2 cellular contexts compared by ENCODE assay signal in the genomic region with DNA sequence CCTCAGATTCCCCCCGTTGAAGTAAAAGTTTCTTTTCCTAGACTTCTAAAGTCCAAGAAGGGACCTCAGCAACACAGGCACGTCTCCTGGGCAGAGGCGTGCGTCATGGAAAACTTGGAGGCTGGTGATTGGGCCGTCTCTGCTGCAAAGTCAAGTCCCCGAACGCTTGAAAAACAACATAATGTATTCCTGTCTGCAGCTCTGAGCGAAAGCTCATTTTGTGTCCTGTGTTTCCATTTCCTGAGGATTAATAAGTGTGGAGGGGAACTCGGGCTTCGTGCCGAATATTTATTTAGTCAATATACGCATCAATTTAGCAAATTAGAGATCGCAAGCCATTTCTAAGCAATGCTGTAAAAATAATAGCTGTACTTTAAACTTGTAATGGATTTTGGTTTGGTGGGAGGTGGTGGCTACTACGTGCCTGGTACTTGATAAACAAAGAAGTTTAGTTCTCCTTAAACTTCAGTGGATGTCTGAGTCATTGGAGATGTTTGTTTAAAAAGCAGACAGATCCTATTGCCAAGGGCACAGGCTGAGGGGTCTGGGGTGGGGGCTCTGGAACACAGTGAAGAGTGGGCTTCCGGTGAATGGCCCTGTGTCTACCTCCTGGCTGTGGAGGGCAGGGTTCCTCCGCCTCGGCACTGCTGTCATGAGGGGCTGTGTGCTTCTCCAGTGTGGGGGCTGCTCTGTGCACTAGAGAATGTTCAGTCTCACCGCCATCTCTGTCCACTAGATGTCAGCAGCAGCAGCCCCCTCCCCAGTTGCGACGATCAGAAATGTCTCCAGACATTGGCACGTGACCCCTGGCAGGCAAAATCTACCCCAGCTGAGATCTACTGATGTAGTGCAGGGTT.
A peak's percentile ranks its signal among the peaks of the same experiment; 100 is the strongest.
TF ChIP-seq lines count a peak whose summit lies in the region.

No MANE protein-coding gene starts in this region.

TF ChIP-seq in K562, 482 proteins besides CTCF, POLR2A, EP300 and RAD21 (continued from another document):
- TF ChIP-seq, protein P1, sequence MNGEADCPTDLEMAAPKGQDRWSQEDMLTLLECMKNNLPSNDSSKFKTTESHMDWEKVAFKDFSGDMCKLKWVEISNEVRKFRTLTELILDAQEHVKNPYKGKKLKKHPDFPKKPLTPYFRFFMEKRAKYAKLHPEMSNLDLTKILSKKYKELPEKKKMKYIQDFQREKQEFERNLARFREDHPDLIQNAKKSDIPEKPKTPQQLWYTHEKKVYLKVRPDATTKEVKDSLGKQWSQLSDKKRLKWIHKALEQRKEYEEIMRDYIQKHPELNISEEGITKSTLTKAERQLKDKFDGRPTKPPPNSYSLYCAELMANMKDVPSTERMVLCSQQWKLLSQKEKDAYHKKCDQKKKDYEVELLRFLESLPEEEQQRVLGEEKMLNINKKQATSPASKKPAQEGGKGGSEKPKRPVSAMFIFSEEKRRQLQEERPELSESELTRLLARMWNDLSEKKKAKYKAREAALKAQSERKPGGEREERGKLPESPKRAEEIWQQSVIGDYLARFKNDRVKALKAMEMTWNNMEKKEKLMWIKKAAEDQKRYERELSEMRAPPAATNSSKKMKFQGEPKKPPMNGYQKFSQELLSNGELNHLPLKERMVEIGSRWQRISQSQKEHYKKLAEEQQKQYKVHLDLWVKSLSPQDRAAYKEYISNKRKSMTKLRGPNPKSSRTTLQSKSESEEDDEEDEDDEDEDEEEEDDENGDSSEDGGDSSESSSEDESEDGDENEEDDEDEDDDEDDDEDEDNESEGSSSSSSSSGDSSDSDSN (IDR thresholded peaks at IDR 0.05; ENCODE audit: borderline replicate concordance in 1 of 2, low read depth in 2 of 2, low read length in 2 of 2) = no peak
- TF ChIP-seq PRMT5 (CRISPR knock-in tag; IDR thresholded peaks at IDR 0.05) (no peak), BHLHE40 (IDR thresholded peaks at IDR 0.05; ENCODE audit: low read length) (peak; percentile 90), ATF3 (IDR thresholded peaks at IDR 0.05) (0 out of 2 replicates have a peak, but pooled peaks have one; percentile 7), ATF3 (CRISPR knock-in tag; conservative IDR thresholded peaks at IDR 0.05) (no peak), SMARCA5 (IDR thresholded peaks at IDR 0.05) (no peak)

TF ChIP-seq in HepG2, 621 proteins besides CTCF, POLR2A, EP300 and RAD21 (continued from another document and continues in another):
- TF ChIP-seq KIAA2018 (CRISPR knock-in tag; IDR thresholded peaks at IDR 0.05; ENCODE audit: borderline replicate concordance) (no peak), PITX1 (CRISPR knock-in tag; IDR thresholded peaks at IDR 0.05) (peak; percentile 51; the same call in 1 of the 2 replicates), ASH2L (IDR thresholded peaks at IDR 0.05; ENCODE audit: insufficient read length, low read depth, low read length) (no peak), ZNF343 (CRISPR knock-in tag; IDR thresholded peaks at IDR 0.05) (0 out of 2 replicates have a peak, but pooled peaks have one; percentile 66), ARNTL (CRISPR knock-in tag; IDR thresholded peaks at IDR 0.05) (peak; percentile 21; the same call in 1 of the 2 replicates), GATAD2A (CRISPR knock-in tag; IDR thresholded peaks at IDR 0.05) (peak; percentile 70), XRCC5 (optimal IDR thresholded peaks at IDR 0.05; ENCODE audit: low read length) (peak; percentile 93), MIER3 (CRISPR knock-in tag; IDR thresholded peaks at IDR 0.05; ENCODE audit: borderline replicate concordance) (0 out of 2 replicates have a peak, but pooled peaks have one; percentile 51), GABPB1 (CRISPR knock-in tag; IDR thresholded peaks at IDR 0.05) (peak; percentile 68), RNF2 (conservative IDR thresholded peaks at IDR 0.05; ENCODE audit: low read depth) (0 out of 2 replicates have a peak, but pooled peaks have one; percentile 20), ZSCAN12 (CRISPR knock-in tag; IDR thresholded peaks at IDR 0.05) (no peak), ZHX1 (CRISPR knock-in tag; IDR thresholded peaks at IDR 0.05; ENCODE audit: low read depth) (no peak)
- TF ChIP-seq, protein P2, sequence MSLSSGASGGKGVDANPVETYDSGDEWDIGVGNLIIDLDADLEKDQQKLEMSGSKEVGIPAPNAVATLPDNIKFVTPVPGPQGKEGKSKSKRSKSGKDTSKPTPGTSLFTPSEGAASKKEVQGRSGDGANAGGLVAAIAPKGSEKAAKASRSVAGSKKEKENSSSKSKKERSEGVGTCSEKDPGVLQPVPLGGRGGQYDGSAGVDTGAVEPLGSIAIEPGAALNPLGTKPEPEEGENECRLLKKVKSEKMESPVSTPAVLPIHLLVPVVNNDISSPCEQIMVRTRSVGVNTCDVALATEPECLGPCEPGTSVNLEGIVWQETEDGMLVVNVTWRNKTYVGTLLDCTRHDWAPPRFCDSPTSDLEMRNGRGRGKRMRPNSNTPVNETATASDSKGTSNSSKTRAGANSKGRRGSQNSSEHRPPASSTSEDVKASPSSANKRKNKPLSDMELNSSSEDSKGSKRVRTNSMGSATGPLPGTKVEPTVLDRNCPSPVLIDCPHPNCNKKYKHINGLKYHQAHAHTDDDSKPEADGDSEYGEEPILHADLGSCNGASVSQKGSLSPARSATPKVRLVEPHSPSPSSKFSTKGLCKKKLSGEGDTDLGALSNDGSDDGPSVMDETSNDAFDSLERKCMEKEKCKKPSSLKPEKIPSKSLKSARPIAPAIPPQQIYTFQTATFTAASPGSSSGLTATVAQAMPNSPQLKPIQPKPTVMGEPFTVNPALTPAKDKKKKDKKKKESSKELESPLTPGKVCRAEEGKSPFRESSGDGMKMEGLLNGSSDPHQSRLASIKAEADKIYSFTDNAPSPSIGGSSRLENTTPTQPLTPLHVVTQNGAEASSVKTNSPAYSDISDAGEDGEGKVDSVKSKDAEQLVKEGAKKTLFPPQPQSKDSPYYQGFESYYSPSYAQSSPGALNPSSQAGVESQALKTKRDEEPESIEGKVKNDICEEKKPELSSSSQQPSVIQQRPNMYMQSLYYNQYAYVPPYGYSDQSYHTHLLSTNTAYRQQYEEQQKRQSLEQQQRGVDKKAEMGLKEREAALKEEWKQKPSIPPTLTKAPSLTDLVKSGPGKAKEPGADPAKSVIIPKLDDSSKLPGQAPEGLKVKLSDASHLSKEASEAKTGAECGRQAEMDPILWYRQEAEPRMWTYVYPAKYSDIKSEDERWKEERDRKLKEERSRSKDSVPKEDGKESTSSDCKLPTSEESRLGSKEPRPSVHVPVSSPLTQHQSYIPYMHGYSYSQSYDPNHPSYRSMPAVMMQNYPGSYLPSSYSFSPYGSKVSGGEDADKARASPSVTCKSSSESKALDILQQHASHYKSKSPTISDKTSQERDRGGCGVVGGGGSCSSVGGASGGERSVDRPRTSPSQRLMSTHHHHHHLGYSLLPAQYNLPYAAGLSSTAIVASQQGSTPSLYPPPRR (CRISPR knock-in tag; IDR thresholded peaks at IDR 0.05; ENCODE audit: borderline replicate concordance) = peak; percentile 55; the same call in 1 of the 2 replicates
- TF ChIP-seq, protein P3, sequence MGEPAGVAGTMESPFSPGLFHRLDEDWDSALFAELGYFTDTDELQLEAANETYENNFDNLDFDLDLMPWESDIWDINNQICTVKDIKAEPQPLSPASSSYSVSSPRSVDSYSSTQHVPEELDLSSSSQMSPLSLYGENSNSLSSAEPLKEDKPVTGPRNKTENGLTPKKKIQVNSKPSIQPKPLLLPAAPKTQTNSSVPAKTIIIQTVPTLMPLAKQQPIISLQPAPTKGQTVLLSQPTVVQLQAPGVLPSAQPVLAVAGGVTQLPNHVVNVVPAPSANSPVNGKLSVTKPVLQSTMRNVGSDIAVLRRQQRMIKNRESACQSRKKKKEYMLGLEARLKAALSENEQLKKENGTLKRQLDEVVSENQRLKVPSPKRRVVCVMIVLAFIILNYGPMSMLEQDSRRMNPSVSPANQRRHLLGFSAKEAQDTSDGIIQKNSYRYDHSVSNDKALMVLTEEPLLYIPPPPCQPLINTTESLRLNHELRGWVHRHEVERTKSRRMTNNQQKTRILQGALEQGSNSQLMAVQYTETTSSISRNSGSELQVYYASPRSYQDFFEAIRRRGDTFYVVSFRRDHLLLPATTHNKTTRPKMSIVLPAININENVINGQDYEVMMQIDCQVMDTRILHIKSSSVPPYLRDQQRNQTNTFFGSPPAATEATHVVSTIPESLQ (CRISPR knock-in tag; conservative IDR thresholded peaks at IDR 0.05) = no peak
- TF ChIP-seq, protein P4, sequence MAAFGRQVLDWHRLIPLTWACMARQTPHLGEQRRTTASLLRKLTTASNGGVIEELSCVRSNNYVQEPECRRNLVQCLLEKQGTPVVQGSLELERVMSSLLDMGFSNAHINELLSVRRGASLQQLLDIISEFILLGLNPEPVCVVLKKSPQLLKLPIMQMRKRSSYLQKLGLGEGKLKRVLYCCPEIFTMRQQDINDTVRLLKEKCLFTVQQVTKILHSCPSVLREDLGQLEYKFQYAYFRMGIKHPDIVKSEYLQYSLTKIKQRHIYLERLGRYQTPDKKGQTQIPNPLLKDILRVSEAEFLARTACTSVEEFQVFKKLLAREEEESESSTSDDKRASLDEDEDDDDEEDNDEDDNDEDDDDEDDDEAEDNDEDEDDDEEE (CRISPR knock-in tag; IDR thresholded peaks at IDR 0.05) = no peak
- TF ChIP-seq, protein P5, sequence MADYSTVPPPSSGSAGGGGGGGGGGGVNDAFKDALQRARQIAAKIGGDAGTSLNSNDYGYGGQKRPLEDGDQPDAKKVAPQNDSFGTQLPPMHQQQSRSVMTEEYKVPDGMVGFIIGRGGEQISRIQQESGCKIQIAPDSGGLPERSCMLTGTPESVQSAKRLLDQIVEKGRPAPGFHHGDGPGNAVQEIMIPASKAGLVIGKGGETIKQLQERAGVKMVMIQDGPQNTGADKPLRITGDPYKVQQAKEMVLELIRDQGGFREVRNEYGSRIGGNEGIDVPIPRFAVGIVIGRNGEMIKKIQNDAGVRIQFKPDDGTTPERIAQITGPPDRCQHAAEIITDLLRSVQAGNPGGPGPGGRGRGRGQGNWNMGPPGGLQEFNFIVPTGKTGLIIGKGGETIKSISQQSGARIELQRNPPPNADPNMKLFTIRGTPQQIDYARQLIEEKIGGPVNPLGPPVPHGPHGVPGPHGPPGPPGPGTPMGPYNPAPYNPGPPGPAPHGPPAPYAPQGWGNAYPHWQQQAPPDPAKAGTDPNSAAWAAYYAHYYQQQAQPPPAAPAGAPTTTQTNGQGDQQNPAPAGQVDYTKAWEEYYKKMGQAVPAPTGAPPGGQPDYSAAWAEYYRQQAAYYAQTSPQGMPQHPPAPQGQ (CRISPR knock-in tag; IDR thresholded peaks at IDR 0.05; ENCODE audit: borderline replicate concordance) = no peak; the same call in 1 of the 2 replicates
